Comparison of ENCODE assay signal across 25 cellular contexts in the genomic region with DNA sequence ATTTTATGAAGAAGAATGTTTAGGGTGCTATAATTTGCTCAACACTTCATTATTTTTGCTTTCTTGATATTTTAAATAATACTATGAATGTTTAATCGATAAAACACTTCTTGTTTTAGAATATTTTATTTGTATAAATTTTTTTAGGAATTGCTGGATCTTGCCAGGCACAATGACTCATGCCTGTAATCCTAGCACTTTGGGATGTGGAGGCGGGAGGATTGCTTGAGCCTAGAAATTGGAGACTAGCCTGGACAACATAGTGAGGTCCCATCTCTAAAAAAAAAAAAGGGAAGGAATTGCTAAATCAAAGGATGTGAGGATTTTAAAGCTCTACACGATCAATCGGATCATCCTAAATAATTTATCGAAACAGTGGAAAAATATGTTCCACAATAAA.
"Had no signal": no experiment of that assay in that cellular context is flagged by ENCODE, and none has a peak within 500 bp of the region (broad histone marks: within the 10 kb centered on the region; RNA-seq: fewer than 3 reads in every experiment).

No MANE protein-coding gene starts in this region.

- H2AFZ ChIP-seq: neural progenitor cell had no signal

- H3K27me3 Mint-ChIP-seq: activated B cell treated with CpG ODN at 0.5 μM for 24 hours; activated CD4-positive, alpha-beta T cell treated with anti-CD3 and anti-CD28 coated beads for 36 hours; activated T-cell treated with anti-CD3 and anti-CD28 coated beads, Interleukin-2, amount 50 U/mL, for 24 hours; activated T-helper 17 cell treated with anti-CD3 and anti-CD28 coated beads, Interleukin-2, amount 50 U/mL, for 72 hours; brain; naive thymus-derived CD4-positive, alpha-beta T cell; stimulated activated naive CD8-positive, alpha-beta T cell treated with anti-CD3 and anti-CD28 coated beads, Interleukin-15, Interleukin-2, amounts not matched to agents 100 ng/mL and 50 ng/mL, for 24 hours; T-cell had no signal

- H3K4me3 Mint-ChIP-seq: activated B cell treated with CpG ODN at 0.5 μM for 24 hours; activated CD4-positive, alpha-beta T cell treated with anti-CD3 and anti-CD28 coated beads for 36 hours; activated T-cell treated with anti-CD3 and anti-CD28 coated beads, Interleukin-2, amount 50 U/mL, for 24 hours; activated T-helper 17 cell treated with anti-CD3 and anti-CD28 coated beads, Interleukin-2, amount 50 U/mL, for 72 hours; brain; naive thymus-derived CD4-positive, alpha-beta T cell; neural progenitor cell; stimulated activated naive CD8-positive, alpha-beta T cell treated with anti-CD3 and anti-CD28 coated beads, Interleukin-15, Interleukin-2, amounts not matched to agents 100 ng/mL and 50 ng/mL, for 24 hours; T-cell had no signal

- H3K9ac ChIP-seq: neural progenitor cell had no signal

- H3K4me3 ChIP-seq: lower lobe of right lung, neural progenitor cell, prostate gland, thyroid gland, upper lobe of right lung had no signal

- H3K27ac ChIP-seq: foreskin keratinocyte, lower lobe of right lung, neural progenitor cell, prostate gland, thyroid gland, upper lobe of right lung had no signal

- DNase-seq: activated B cell treated with CpG ODN at 0.5 μM for 24 hours; activated CD4-positive, alpha-beta T cell treated with anti-CD3 and anti-CD28 coated beads for 36 hours; activated CD4-positive, alpha-beta T cell treated with anti-CD3 and anti-CD28 coated beads, Interleukin-2, amount 50 U/mL, for 4 hours; activated CD8-positive, alpha-beta memory T cell treated with anti-CD3 and anti-CD28 coated beads for 24 hours; activated CD8-positive, alpha-beta memory T cell treated with anti-CD3 and anti-CD28 coated beads, Interleukin-2, amount 50 U/mL, for 4 hours; activated T-cell treated with anti-CD3 and anti-CD28 coated beads, Interleukin-2, amount 50 U/mL, for 24 hours; aorta; caudate nucleus; dermis blood vessel endothelial cell; effector CD8-positive, alpha-beta T cell; foreskin keratinocyte; lower lobe of right lung; naive thymus-derived CD4-positive, alpha-beta T cell; stimulated activated CD4-positive, alpha-beta T cell treated with anti-CD3 and anti-CD28 coated beads, Interleukin-4, amount 100 ng/mL, for 24 hours; substantia nigra; T-cell; thyroid gland; upper lobe of right lung had no signal

- ATAC-seq: activated CD4-positive, alpha-beta T cell treated with anti-CD3 and anti-CD28 coated beads for 36 hours; activated naive CD4-positive, alpha-beta T cell treated with anti-CD3 and anti-CD28 coated beads, Interleukin-2, amount 50 U/mL, for 72 hours; activated T-helper 17 cell treated with anti-CD3 and anti-CD28 coated beads, Interleukin-2, amount 50 U/mL, for 72 hours; esophagus mucosa; foreskin keratinocyte; lower lobe of right lung; naive thymus-derived CD4-positive, alpha-beta T cell; T-cell; upper lobe of right lung had no signal

- H3K36me3 ChIP-seq: lower lobe of right lung, neural progenitor cell, prostate gland, thyroid gland, upper lobe of right lung had no signal

- H3K27me3 ChIP-seq: foreskin keratinocyte, neural progenitor cell, thyroid gland, upper lobe of right lung had no signal

- H3K27ac Mint-ChIP-seq: activated B cell treated with CpG ODN at 0.5 μM for 24 hours; activated CD4-positive, alpha-beta T cell treated with anti-CD3 and anti-CD28 coated beads for 36 hours; activated naive CD4-positive, alpha-beta T cell treated with anti-CD3 and anti-CD28 coated beads, Interleukin-2, amount 50 U/mL, for 72 hours; activated T-cell treated with anti-CD3 and anti-CD28 coated beads, Interleukin-2, amount 50 U/mL, for 24 hours; activated T-helper 17 cell treated with anti-CD3 and anti-CD28 coated beads, Interleukin-2, amount 50 U/mL, for 72 hours; brain; naive thymus-derived CD4-positive, alpha-beta T cell; neural progenitor cell; stimulated activated naive CD8-positive, alpha-beta T cell treated with anti-CD3 and anti-CD28 coated beads, Interleukin-15, Interleukin-2, amounts not matched to agents 100 ng/mL and 50 ng/mL, for 24 hours; T-cell had no signal

- H3K36me3 Mint-ChIP-seq: activated naive CD4-positive, alpha-beta T cell treated with anti-CD3 and anti-CD28 coated beads, Interleukin-2, amount 50 U/mL, for 72 hours had no signal

- H3K9me3 Mint-ChIP-seq: activated B cell treated with CpG ODN at 0.5 μM for 24 hours; activated naive CD4-positive, alpha-beta T cell treated with anti-CD3 and anti-CD28 coated beads, Interleukin-2, amount 50 U/mL, for 72 hours; activated T-cell treated with anti-CD3 and anti-CD28 coated beads, Interleukin-2, amount 50 U/mL, for 24 hours; activated T-helper 17 cell treated with anti-CD3 and anti-CD28 coated beads, Interleukin-2, amount 50 U/mL, for 72 hours; stimulated activated naive CD8-positive, alpha-beta T cell treated with anti-CD3 and anti-CD28 coated beads, Interleukin-15, Interleukin-2, amounts not matched to agents 100 ng/mL and 50 ng/mL, for 24 hours; T-cell had no signal

- H3K4me1 ChIP-seq: prostate gland had no signal

- H3K4me1 Mint-ChIP-seq: activated B cell treated with CpG ODN at 0.5 μM for 24 hours had no signal

- H3K4me2 ChIP-seq: neural progenitor cell had no signal

- H3K9me3 ChIP-seq: lower lobe of right lung, prostate gland, thyroid gland, upper lobe of right lung had no signal
